9 cellular contexts compared by ENCODE assay signal in the genomic region with DNA sequence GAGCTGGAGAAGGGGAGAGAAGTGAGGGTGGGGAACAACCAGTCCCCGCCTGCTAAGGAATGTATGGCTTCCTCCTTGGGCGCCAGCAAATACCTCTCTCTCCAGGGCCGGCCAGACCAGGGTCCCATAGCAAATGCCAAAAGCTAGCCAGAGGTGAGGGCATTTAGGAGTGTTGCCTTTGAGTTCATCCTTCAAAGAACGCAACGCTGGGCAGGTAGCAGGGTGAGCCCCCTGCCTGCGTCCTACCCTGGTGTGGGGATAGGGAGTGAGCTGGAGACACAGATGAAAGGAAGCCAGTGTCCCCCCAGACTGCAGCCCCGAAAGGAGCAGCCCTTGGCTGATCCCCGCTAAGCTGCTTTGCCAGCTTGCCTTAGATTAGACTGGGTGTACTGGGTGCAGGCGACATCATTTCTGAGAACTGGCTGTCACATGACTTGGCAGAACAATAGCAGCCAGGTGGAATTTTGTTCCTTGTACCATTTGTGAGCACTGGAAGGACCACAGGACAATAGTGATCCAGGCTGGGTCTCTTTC. TPM values are rescaled to one million over a fixed set of nuclear protein-coding genes. Genes with fewer than 3 reads are reported as not detected.
DNase-seq lines count a peak whose midpoint lies in the region; ATAC-seq and TF ChIP-seq lines count a peak whose summit lies in the region.
"Had no signal": no experiment of that assay in that cellular context is flagged by ENCODE, and none has a peak within 500 bp of the region (broad histone marks: within the 10 kb centered on the region; RNA-seq: fewer than 3 reads in every experiment).

No MANE protein-coding gene starts in this region.

- H3K36me3 ChIP-seq in mucosa of descending colon (ENCODE audit: low read depth) (no peaks in the 10 kb centered on the region), tibial nerve (peaks cover 0 to 5% (median 0%) of the 10 kb centered on the region in 3 donors)

- no peak for TF ChIP-seq POLR2A in tibial nerve (IDR thresholded peaks at IDR 0.05)

- peaks cover 2 to 4% (median 4%) of the 10 kb centered on the region in 3 donors for H3K27me3 Mint-ChIP-seq in immature natural killer cell (ENCODE audit: low read depth in 3 of 3)

- no peaks in the 10 kb centered on the region for H3K36me3 Mint-ChIP-seq in immature natural killer cell
- H3K36me3 Mint-ChIP-seq: activated naive CD8-positive, alpha-beta T cell had no signal

- H3K9me3 Mint-ChIP-seq in immature natural killer cell: no peaks in the 10 kb centered on the region

- no peak overlapping the region for H3K27ac Mint-ChIP-seq in immature natural killer cell
- H3K27ac Mint-ChIP-seq: activated naive CD8-positive, alpha-beta T cell had no signal

- no peaks in the 10 kb centered on the region for H3K4me1 Mint-ChIP-seq in immature natural killer cell

- ATAC-seq in mucosa of descending colon (peak; percentile 37), GM19324 (IDR thresholded peaks at IDR 0.05; ENCODE audit: low FRiP score, unreplicated experiment) (no peak)

- H3K9me3 ChIP-seq in mucosa of descending colon (no peaks in the 10 kb centered on the region), tibial nerve (no peaks in the 10 kb centered on the region)

- 74 to 82% methylated on average over 9 of the region's 9 CpGs for WGBS in tibial nerve, 2 donors

- TF ChIP-seq CTCF in mucosa of descending colon (IDR thresholded peaks at IDR 0.05) (no peak), tibial nerve (IDR thresholded peaks at IDR 0.05) (no peak)

- no peak for TF ChIP-seq EP300 in tibial nerve (IDR thresholded peaks at IDR 0.05)

- no peak overlapping the region for H3K4me3 Mint-ChIP-seq in immature natural killer cell
- H3K4me3 Mint-ChIP-seq: activated naive CD8-positive, alpha-beta T cell had no signal

- peak overlapping the region in 3 of 4 donors; percentile 51 to 73 (median 70) for H3K27ac ChIP-seq in tibial nerve

- H3K4me3 ChIP-seq in mucosa of descending colon (no peak overlapping the region), tibial nerve (no peak overlapping the region)

- intact Hi-C loops in mucosa of descending colon (cut with DNase I, micrococcal nuclease): no loop called here

- H3K4me1 ChIP-seq in mucosa of descending colon (ENCODE audit: low read depth) (no peaks in the 10 kb centered on the region), tibial nerve (peaks cover 0 to 66% (median 25%) of the 10 kb centered on the region in 4 donors)

- DNase-seq in NCI-H345 (lab: John Stamatoyannopoulos, UW) (peak; percentile 36), NCI-H345 treated with DMSO at 0.1 percent for 48 hours (lab: John Stamatoyannopoulos, UW; ENCODE audit: unreplicated experiment) (no peak), cerebellum (ENCODE audit: low spot score) (peak; percentile 33), mucosa of descending colon (no peak), tibial nerve (ENCODE audit: low spot score in 2 of 2) (no peak), immature natural killer cell (no peak)
- DNase-seq in activated naive CD4-positive, alpha-beta T cell treated with anti-CD3 and anti-CD28 coated beads, Interleukin-2, amount 50 U/mL, for 16 hours: no peak

- H3K27me3 ChIP-seq in tibial nerve: no peaks in the 10 kb centered on the region

RNA-seq across cellular contexts. Expression of a gene that starts 40.4 kb away (rescaled TPM):
- total RNA-seq in cerebellum: 34.0 TPM
- 10 to 100 TPM in 1 of 3 donors, 1 to 10 TPM in 2; 2.6 to 13.0 (median 5.5) TPM for total RNA-seq in mucosa of descending colon
- 10 to 100 TPM; 39.6 to 52.0 (median 40.4) TPM for total RNA-seq in tibial nerve
- under 1 TPM in 2 of 3 donors, not detected in 1; 0.02 to 0.41 TPM for polyA plus RNA-seq in immature natural killer cell

Comparison
In these comparisons a context has a peak if more than half of its experiments do, and no peak if none do; other contexts are left out.
1. DNase-seq: peak in NCI-H345 (single experiment) and cerebellum (single experiment); none in NCI-H345 treated with DMSO at 0.1 percent for 48 hours (single experiment), mucosa of descending colon (0 of 3), tibial nerve (0 of 2), activated naive CD4-positive, alpha-beta T cell treated with anti-CD3 and anti-CD28 coated beads, Interleukin-2, amount 50 U/mL, for 16 hours (single experiment) and immature natural killer cell (0 of 3).